Comparison of ENCODE assay signal across 8 cellular contexts in the genomic region with DNA sequence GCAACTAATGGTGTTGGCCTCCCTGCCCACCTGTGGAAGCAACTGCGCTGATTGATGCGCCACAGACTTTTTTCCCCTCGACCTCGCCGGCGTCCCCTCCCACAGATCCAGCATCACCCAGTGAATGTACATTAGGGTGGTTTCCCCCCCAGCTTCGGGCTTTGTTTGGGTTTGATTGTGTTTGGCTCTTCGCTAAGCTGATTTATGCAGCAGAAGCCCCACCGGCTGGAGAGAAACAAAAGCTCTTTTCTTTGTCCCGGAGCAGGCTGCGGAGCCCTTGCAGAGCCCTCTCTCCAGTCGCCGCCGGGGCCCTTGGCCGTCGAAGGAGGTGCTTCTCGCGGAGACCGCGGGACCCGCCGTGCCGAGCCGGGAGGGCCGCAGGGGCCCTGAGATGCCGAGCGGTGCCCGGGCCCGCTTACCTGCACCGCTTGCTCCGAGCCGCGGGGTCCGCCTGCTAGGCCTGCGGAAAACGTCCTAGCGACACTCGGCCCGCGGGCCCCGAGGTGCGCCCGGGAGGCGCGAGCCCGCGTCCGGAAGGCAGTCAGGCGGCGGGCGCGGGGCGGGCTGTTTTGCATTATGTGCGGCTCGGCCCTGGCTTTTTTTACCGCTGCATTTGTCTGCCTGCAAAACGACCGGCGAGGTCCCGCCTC. TPM values are rescaled to one million over a fixed set of nuclear protein-coding genes. Genes with fewer than 3 reads are reported as not detected.
DNase-seq lines count a peak whose midpoint lies in the region; ATAC-seq and TF ChIP-seq lines count a peak whose summit lies in the region.

No MANE protein-coding gene starts in this region.

- no peaks in the 10 kb centered on the region for H3K36me3 ChIP-seq in SJCRH30
- H3K36me3 ChIP-seq in left lung: no peaks in the 10 kb centered on the region

- CTCF ChIA-PET in CD4-positive, alpha-beta T cell (lab: Charles Lee): no interaction called here

- peak overlapping the region; percentile 83 for H3K4me3 Mint-ChIP-seq in CD4-positive, alpha-beta T cell
- H3K4me3 Mint-ChIP-seq in chondrocyte (ENCODE audit: unreplicated experiment): peak overlapping the region; percentile 93

- no peak for ATAC-seq in CD4-positive, alpha-beta T cell (ENCODE audit: poor library complexity)
- peak; percentile 22 for ATAC-seq in HG03175 (IDR thresholded peaks at IDR 0.05; ENCODE audit: unreplicated experiment)
- ATAC-seq in left lung: peak; percentile 7

- H3K27ac Mint-ChIP-seq in CD4-positive, alpha-beta T cell: no peak overlapping the region
- H3K27ac Mint-ChIP-seq in chondrocyte (ENCODE audit: unreplicated experiment): peak overlapping the region; percentile 61

- peaks cover 42% of the 10 kb centered on the region for H3K27me3 ChIP-seq in CD4-positive, alpha-beta T cell (ENCODE audit: control insufficient read depth, insufficient read depth, low read length)
- H3K27me3 ChIP-seq in SJCRH30: no peaks in the 10 kb centered on the region
- H3K27me3 ChIP-seq in left lung: peaks cover 10 to 41% of the 10 kb centered on the region in 2 donors

- H3K9me3 Mint-ChIP-seq in CD4-positive, alpha-beta T cell: no peaks in the 10 kb centered on the region
- no peaks in the 10 kb centered on the region for H3K9me3 Mint-ChIP-seq in chondrocyte (ENCODE audit: low read depth)

- H3K9me3 ChIP-seq in CD4-positive, alpha-beta T cell (ENCODE audit: control insufficient read depth, low read length): no peaks in the 10 kb centered on the region
- no peaks in the 10 kb centered on the region for H3K9me3 ChIP-seq in SJCRH30 (replicated peaks)
- no peaks in the 10 kb centered on the region for H3K9me3 ChIP-seq in left lung

- H3K4me1 ChIP-seq in SJCRH30 (peaks cover 4% of the 10 kb centered on the region; the same call in 1 of the 2 replicates), left lung (peaks cover 0 to 23% of the 10 kb centered on the region in 2 donors)

- peak overlapping the region; percentile 87 for H3K4me3 ChIP-seq in SJCRH30
- peak overlapping the region; percentile 55 to 56 for H3K4me3 ChIP-seq in left lung

- H3K27me3 Mint-ChIP-seq in CD4-positive, alpha-beta T cell: peaks cover 56% of the 10 kb centered on the region
- H3K27me3 Mint-ChIP-seq in chondrocyte (ENCODE audit: low read depth): peaks cover 2% of the 10 kb centered on the region

- no peaks in the 10 kb centered on the region for H3K36me3 Mint-ChIP-seq in CD4-positive, alpha-beta T cell (ENCODE audit: low read depth)
- no peaks in the 10 kb centered on the region for H3K36me3 Mint-ChIP-seq in chondrocyte (ENCODE audit: low read depth)

- H3K27ac ChIP-seq in CD4-positive, alpha-beta T cell (ENCODE audit: low read depth, low read length): no peak overlapping the region
- H3K27ac ChIP-seq in SJCRH30: peak overlapping the region; percentile 98
- peak overlapping the region; percentile 80 to 87 for H3K27ac ChIP-seq in left lung

- DNase-seq in CD4-positive, alpha-beta T cell: no peak
- peak; percentile 77 to 80 for DNase-seq in SJCRH30
- DNase-seq in chondrocyte (ENCODE audit: low spot score): no peak
- DNase-seq in left lung: peak; percentile 40 to 89
- DNase-seq in stimulated activated CD4-positive, alpha-beta T cell treated with anti-CD3 and anti-CD28 coated beads, TNF-alpha, amount 100 ng/mL, for 48 hours (ENCODE audit: low read depth in 3 of 3): peak in 2 of 3 donors; percentile 6 to 13
- no peak for DNase-seq in MV-4-11 (lab: John Stamatoyannopoulos, UW)

- POLR2A ChIA-PET in CD4-positive, alpha-beta T cell (lab: Charles Lee): no interaction called here

- intact Hi-C loops in CD4-positive, alpha-beta T cell (cut with DNase I, micrococcal nuclease): no loop called here
- intact Hi-C loops in left lung (cut with DNase I): no loop called here

- no peak for TF ChIP-seq CTCF in CD4-positive, alpha-beta T cell (IDR thresholded peaks at IDR 0.05)
- peak; percentile 35 for TF ChIP-seq CTCF in chondrocyte (IDR thresholded peaks at IDR 0.05)
- no peak for TF ChIP-seq CTCF in left lung (IDR thresholded peaks at IDR 0.05)

- H3K4me1 Mint-ChIP-seq in CD4-positive, alpha-beta T cell (ENCODE audit: low read depth): peaks cover 18% of the 10 kb centered on the region
- peaks cover 24% of the 10 kb centered on the region for H3K4me1 Mint-ChIP-seq in chondrocyte (ENCODE audit: low read depth)

- peak; percentile 39 for TF ChIP-seq POLR2A in GM19099 (IDR thresholded peaks at IDR 0.05; ENCODE audit: extremely low read depth, insufficient read length, low read depth)

RNA-seq across cellular contexts. Expression of a gene that starts 0.7 kb away (rescaled TPM):
- total RNA-seq in CD4-positive, alpha-beta T cell: not detected
- 35.0 and 40.0 TPM in 2 replicates for total RNA-seq in SJCRH30 (2014; rRNA removed; shearing (Covaris generic))
- total RNA-seq in chondrocyte (0.40 to 1.3 TPM (median 0.56 TPM) in 3 replicates), left lung (10 to 100 TPM; 11.0 to 14.2 TPM)

Comparison
In these comparisons a context has a peak if more than half of its experiments do, and no peak if none do; other contexts are left out.
1. DNase-seq: peak in SJCRH30 (2 of 2), left lung (2 of 2) and stimulated activated CD4-positive, alpha-beta T cell treated with anti-CD3 and anti-CD28 coated beads, TNF-alpha, amount 100 ng/mL, for 48 hours (2 of 3); none in CD4-positive, alpha-beta T cell (0 of 10), chondrocyte (single experiment) and MV-4-11 (single experiment).